In genomic region chr10:84194424-84195043, GRCh38 we compare ENCODE assay signal across 8 cellular contexts. TPM values are rescaled to one million over a fixed set of nuclear protein-coding genes. Genes with fewer than 3 reads are reported as not detected.
DNase-seq lines count a peak whose midpoint lies in the region; ATAC-seq and TF ChIP-seq lines count a peak whose summit lies in the region.

Gene CDHR1 (plus strand): TSS chr10:84194537. CDS start chr10:84194761, 224 bp downstream.

- H3K4me1 ChIP-seq in HAP-1 (no peaks in the 10 kb centered on the region), right cardiac atrium (ENCODE audit: control insufficient read depth, insufficient read depth, low read length) (no peaks in the 10 kb centered on the region)

- in situ Hi-C loops in GM13976 (cut with MboI; ENCODE audit: low sequenced_read_pairs, unreplicated experiment), result no loop called here
- in situ Hi-C loops in HAP-1 (cut with MboI; ENCODE audit: low sequenced_read_pairs), result no loop called here

- WGBS in right cardiac atrium, result under 1% methylated on average over 61 of the region's 61 CpGs

- ATAC-seq in right cardiac atrium, result peak; percentile 65 to 80
- ATAC-seq in HG02970 (IDR thresholded peaks at IDR 0.05; ENCODE audit: low FRiP score, unreplicated experiment), result no peak

- no peaks in the 10 kb centered on the region for H3K36me3 ChIP-seq in HAP-1 (replicated peaks)

- TF ChIP-seq CTCF in GM13976 (IDR thresholded peaks at IDR 0.05; ENCODE audit: borderline replicate concordance, control extremely low read depth, extremely low read depth, insufficient read depth, missing control alignments), result no peak

- H3K4me3 ChIP-seq in HAP-1 (peak within 1 kb of the TSS; percentile 40), right cardiac atrium (ENCODE audit: low read length) (peak within 1 kb of the TSS; percentile 52), skeletal muscle cell (ENCODE audit: low read depth, low read length) (peak within 1 kb of the TSS; percentile 37)

- intact Hi-C loops in right cardiac atrium (cut with DNase I), result no loop called here

- H3K27me3 ChIP-seq in HAP-1 (ENCODE audit: low read depth) (no peaks in the 10 kb centered on the region), right cardiac atrium (ENCODE audit: control insufficient read depth, insufficient read depth) (no peaks in the 10 kb centered on the region)

- H3K27ac ChIP-seq in right cardiac atrium (ENCODE audit: low read length), result no peak within 1 kb of the TSS

- no peaks in the 10 kb centered on the region for H3K9me3 ChIP-seq in HAP-1
- H3K9me3 ChIP-seq in right cardiac atrium (ENCODE audit: control insufficient read depth, low read length), result no peaks in the 10 kb centered on the region

- DNase-seq in GM13976 (ENCODE audit: low spot score), result peak; percentile 85
- peak; percentile 79 to 88 for DNase-seq in HAP-1 (ENCODE audit: low spot score in 2 of 2)
- DNase-seq in NCI-H2171 (lab: John Stamatoyannopoulos, UW), result peak; percentile 14
- peak; percentile 17 for DNase-seq in activated T-helper 9 cell treated with anti-CD3 and anti-CD28 coated beads, Interleukin-2, amount 50 U/mL, for 16 hours (ENCODE audit: low read depth)
- DNase-seq in right cardiac atrium, result peak; percentile 44 to 80 (median 72)
- no peak for DNase-seq in skeletal muscle cell (ENCODE audit: low read depth)
- DNase-seq in GF-D8 (lab: John Stamatoyannopoulos, UW), result no peak

RNA-seq across cellular contexts. Expression of gene CDHR1, which starts in this region (rescaled TPM):
- total RNA-seq in right cardiac atrium, result 1 to 10 TPM; 2.4 to 9.1 (median 5.3) TPM
- 3.6 TPM for polyA plus RNA-seq in right cardiac atrium

Comparison
In these comparisons a context has a peak if more than half of its experiments do, and no peak if none do; other contexts are left out.
1. DNase-seq: peak in GM13976 (single experiment), HAP-1 (2 of 2), NCI-H2171 (single experiment), activated T-helper 9 cell treated with anti-CD3 and anti-CD28 coated beads, Interleukin-2, amount 50 U/mL, for 16 hours (single experiment) and right cardiac atrium (3 of 3); none in skeletal muscle cell (single experiment) and GF-D8 (single experiment).
2. Peak in every context shown above with its lines, with median percentiles within 50 percentile points of each other: H3K4me3 ChIP-seq.